23 cellular contexts compared by ENCODE assay signal in genomic region chr13:20221772-20222171, GRCh38. TPM values are rescaled to one million over a fixed set of nuclear protein-coding genes. Genes with fewer than 3 reads are reported as not detected.
DNase-seq lines count a peak whose midpoint lies in the region.
"Had no signal": no experiment of that assay in that cellular context is flagged by ENCODE, and none has a peak within 500 bp of the region (broad histone marks: within the 10 kb centered on the region; RNA-seq: fewer than 3 reads in every experiment).

No MANE protein-coding gene starts in this region.

- DNase-seq in AG20443 (ENCODE audit: low spot score) (peak; percentile 33), LHCN-M2 (ENCODE audit: low read depth) (peak; percentile 11), SKM-1 treated with dmso at 0.1 percent for 144 hours (lab: John Stamatoyannopoulos, UW; ENCODE audit: unreplicated experiment) (peak; percentile 48), myocyte (ENCODE audit: low read depth) (peak; percentile 63), inferior parietal cortex (ENCODE audit: extremely low spot score) (no peak), NCI-H524 treated with DMSO at 0.1 percent for 48 hours (lab: John Stamatoyannopoulos, UW) (no peak), HuH-7 (ENCODE audit: low spot score) (no peak), activated gamma-delta T cell treated with Interleukin-2 at 50 U/mL for 16 hours (no peak)
- DNase-seq: ACHN; activated CD4-positive, alpha-beta T cell treated with anti-CD3 and anti-CD28 coated beads, Interleukin-2, amount 50 U/mL, for 1 hour; activated CD8-positive, alpha-beta memory T cell treated with anti-CD3 and anti-CD28 coated beads, Interleukin-2, amount 50 U/mL, for 4 hours; activated naive CD8-positive, alpha-beta T cell treated with anti-CD3 and anti-CD28 coated beads, Interleukin-2, amount 50 U/mL, for 24 hours; brain microvascular endothelial cell; GOT3; KG1; NCI-H2107; NCI-H510A; right cardiac atrium; Right ventricle myocardium superior; T-helper 1 cell; uterus had no signal

RNA-seq across cellular contexts. Expression of gene GJB6, which starts 10.3 kb away (rescaled TPM):
- total RNA-seq in LHCN-M2 (2014; rRNA removed) = not detected in 2 replicates
- polyA plus RNA-seq in LHCN-M2 (2012) = not detected
- not detected in 2 replicates for total RNA-seq in myocyte
- not detected for polyA plus RNA-seq in myocyte (2012)
- total RNA-seq: lung microvascular endothelial cell, omental fat pad, right cardiac atrium, Right ventricle myocardium superior had no signal

RNA-seq across cellular contexts. Expression of gene GJB2, which starts 29.0 kb away (rescaled TPM):
- total RNA-seq in LHCN-M2 (2014; rRNA removed) (0.11 and 0.64 TPM in 2 replicates), myocyte (0.05 and 0.40 TPM in 2 replicates)
- 0.05 TPM for polyA plus RNA-seq in LHCN-M2 (2012)
- polyA plus RNA-seq in myocyte (2012) = 0.48 TPM
- total RNA-seq: lung microvascular endothelial cell had no signal

Comparison
In these comparisons a context has a peak if more than half of its experiments do, and no peak if none do; other contexts are left out.
1. DNase-seq: peak in AG20443 (single experiment), LHCN-M2 (single experiment), SKM-1 treated with dmso at 0.1 percent for 144 hours (single experiment) and myocyte (single experiment); none in inferior parietal cortex (single experiment), NCI-H524 treated with DMSO at 0.1 percent for 48 hours (single experiment), HuH-7 (single experiment) and activated gamma-delta T cell treated with Interleukin-2 at 50 U/mL for 16 hours (single experiment).